In genomic region chr17:81961087-81961514, GRCh38 we compare ENCODE assay signal across 8 cellular contexts. TPM values are rescaled to one million over a fixed set of nuclear protein-coding genes. Genes with fewer than 3 reads are reported as not detected.
A peak's percentile ranks its signal among the peaks of the same experiment; 100 is the strongest.
DNase-seq lines count a peak whose midpoint lies in the region; ATAC-seq and TF ChIP-seq lines count a peak whose summit lies in the region.

Gene NOTUM, minus strand, starts transcription at chr17:81961187. Its CDS starts 278 bp downstream, at chr17:81960909.

- no peak within 1 kb of the TSS for H3K27ac ChIP-seq in cardiac muscle cell
- no peak within 1 kb of the TSS for H3K27ac ChIP-seq in SJSA1

- H3K4me1 ChIP-seq in cardiac muscle cell (ENCODE audit: low read depth) = no peaks in the 10 kb centered on the region
- H3K4me1 ChIP-seq in SJSA1 (replicated peaks) = peaks cover 31% of the 10 kb centered on the region

- TF ChIP-seq CTCF in cardiac muscle cell (IDR thresholded peaks at IDR 0.05; ENCODE audit: low read depth, low read length) (peak; percentile 24), type B pancreatic cell (conservative IDR thresholded peaks at IDR 0.05) (peak; percentile 57)

- no peak within 1 kb of the TSS for H3K4me3 Mint-ChIP-seq in type B pancreatic cell

- peaks cover 11% of the 10 kb centered on the region for H3K4me1 Mint-ChIP-seq in type B pancreatic cell (ENCODE audit: unreplicated experiment)

- H3K27me3 Mint-ChIP-seq in type B pancreatic cell = peaks cover 53% of the 10 kb centered on the region

- H3K27me3 ChIP-seq in cardiac muscle cell = peaks cover 63% of the 10 kb centered on the region
- H3K27me3 ChIP-seq in SJSA1 (replicated peaks) = peaks cover 84% of the 10 kb centered on the region

- no peak within 1 kb of the TSS for H3K27ac Mint-ChIP-seq in type B pancreatic cell

- H3K9me3 Mint-ChIP-seq in type B pancreatic cell = no peaks in the 10 kb centered on the region

- no peaks in the 10 kb centered on the region for H3K36me3 Mint-ChIP-seq in type B pancreatic cell

- ATAC-seq in Right ventricle myocardium superior (ENCODE audit: poor library complexity) (no peak), HG03280 (IDR thresholded peaks at IDR 0.05; ENCODE audit: unreplicated experiment) (no peak), GM19463 (IDR thresholded peaks at IDR 0.05; ENCODE audit: unreplicated experiment) (no peak)

- intact Hi-C loops in Right ventricle myocardium superior (cut with DNase I) = loop anchor here (10.0 kb wide), 1 partner anchor 194 kb away; no protein-coding TSS in a partner anchor

- H3K9me3 ChIP-seq in cardiac muscle cell (ENCODE audit: low read depth) = no peaks in the 10 kb centered on the region
- H3K9me3 ChIP-seq in SJSA1 (replicated peaks) = peaks cover 14% of the 10 kb centered on the region

- H3K36me3 ChIP-seq in cardiac muscle cell (no peaks in the 10 kb centered on the region), SJSA1 (0 out of 2 replicates have a peak, but pooled peaks cover 3% of the 10 kb centered on the region)

- H3K4me3 ChIP-seq in cardiac muscle cell (peak within 1 kb of the TSS; percentile 30), SJSA1 (peak within 1 kb of the TSS; percentile 34)

- peak; percentile 52 to 63 for DNase-seq in cardiac muscle cell (ENCODE audit: low read depth in 1 of 2, low spot score in 1 of 2)
- DNase-seq in Right ventricle myocardium superior = no peak
- peak; percentile 44 to 78 for DNase-seq in SJSA1 (ENCODE audit: low read depth in 1 of 2, low spot score in 2 of 2)
- peak; percentile 59 for DNase-seq in hepatic stellate cell (ENCODE audit: low spot score)
- DNase-seq in type B pancreatic cell (ENCODE audit: extremely low spot score, unreplicated experiment) = peak; percentile 70
- DNase-seq in activated T-cell treated with anti-CD3 and anti-CD28 coated beads for 4 hours = no peak

RNA-seq across cellular contexts. Expression of gene NOTUM, which starts in this region (rescaled TPM):
- total RNA-seq in cardiac muscle cell (7.4 and 8.1 TPM in 2 replicates), Right ventricle myocardium superior (0.56 TPM), type B pancreatic cell (ENCODE audit: low replicate concordance) (1.9 and 3.2 TPM in 2 replicates)
- polyA plus RNA-seq in cardiac muscle cell = 4.2 and 8.8 TPM in 2 replicates
- total RNA-seq in SJSA1 (2014; rRNA removed; shearing (Covaris generic)) = 1.4 and 2.4 TPM in 2 replicates

Comparison
In these comparisons a context has a peak if more than half of its experiments do, and no peak if none do; other contexts are left out.
1. DNase-seq: peak in cardiac muscle cell (2 of 2), SJSA1 (2 of 2), hepatic stellate cell (single experiment) and type B pancreatic cell (single experiment); none in Right ventricle myocardium superior (single experiment) and activated T-cell treated with anti-CD3 and anti-CD28 coated beads for 4 hours (single experiment).